ENCODE assay signal across 8 cellular contexts in the genomic region with DNA sequence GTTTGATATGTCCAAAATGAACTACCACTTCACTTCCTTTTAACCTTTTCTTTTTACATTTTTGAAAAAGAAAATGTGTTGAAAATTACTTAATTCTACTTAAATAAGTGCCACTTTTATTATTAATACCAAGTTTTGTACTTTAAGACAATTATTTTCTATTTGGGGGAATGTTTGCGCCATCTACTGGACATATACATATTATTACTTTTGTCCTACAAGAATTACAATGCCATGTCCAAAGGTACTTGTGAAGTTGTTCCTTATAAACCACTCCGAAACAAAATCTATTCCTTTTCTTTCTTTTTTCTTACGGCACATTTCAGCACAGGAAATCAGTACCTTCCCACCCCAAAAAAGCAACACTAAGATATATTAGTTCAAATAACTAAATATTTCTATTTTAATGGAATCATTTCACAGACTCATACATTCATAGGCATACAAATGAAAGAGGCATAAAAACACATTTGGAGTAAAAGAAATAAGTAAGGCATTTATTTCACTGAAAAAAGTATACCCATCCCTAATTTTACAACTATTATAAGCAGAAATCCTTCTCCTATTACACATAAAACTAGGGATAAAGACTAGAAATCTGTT.
DNase-seq lines count a peak whose midpoint lies in the region; ATAC-seq, FAIRE-seq and TF ChIP-seq lines count a peak whose summit lies in the region.

No MANE protein-coding gene starts in this region.

- TF ChIP-seq CTCF in D721Med (IDR thresholded peaks at IDR 0.05; ENCODE audit: insufficient read depth, missing control alignments) (peak; percentile 61), esophagus squamous epithelium (IDR thresholded peaks at IDR 0.05) (peak in 5 of 6 experiments; percentile 5 to 54 (median 41)), psoas muscle (IDR thresholded peaks at IDR 0.05) (peak; percentile 52)

- TF ChIP-seq POLR2A in esophagus squamous epithelium (IDR thresholded peaks at IDR 0.05), result no peak

- 9 to 13% methylated on average over 3 of the region's 3 CpGs for WGBS in esophagus squamous epithelium, 2 donors
- 24 to 27% (median 26%) methylated on average over 3 of the region's 3 CpGs for WGBS in psoas muscle, 3 donors

- H3K4me1 ChIP-seq in esophagus squamous epithelium (no peaks in the 10 kb centered on the region), psoas muscle (no peaks in the 10 kb centered on the region)

- intact Hi-C loops in esophagus squamous epithelium (cut with DNase I), result loop anchor here (5.0 kb wide), 1 partner anchor 312 kb away; no protein-coding TSS in a partner anchor
- intact Hi-C loops in psoas muscle (cut with DNase I), result loop anchor here (5.0 kb wide), 2 partner anchors 307 to 437 kb away; no protein-coding TSS in a partner anchor

- H3K27ac ChIP-seq in esophagus squamous epithelium, result no peak overlapping the region
- no peak overlapping the region for H3K27ac ChIP-seq in psoas muscle

- no peak for FAIRE-seq in D721Med (lab: Jason Lieb, UNC)

- no peaks in the 10 kb centered on the region for H3K36me3 ChIP-seq in esophagus squamous epithelium
- no peaks in the 10 kb centered on the region for H3K36me3 ChIP-seq in psoas muscle (ENCODE audit: insufficient read depth in 1 of 2, low read depth in 1 of 2)

- H3K9me3 ChIP-seq in esophagus squamous epithelium (no peaks in the 10 kb centered on the region), psoas muscle (no peaks in the 10 kb centered on the region)

- no peaks in the 10 kb centered on the region for H3K27me3 ChIP-seq in esophagus squamous epithelium
- no peaks in the 10 kb centered on the region for H3K27me3 ChIP-seq in psoas muscle (ENCODE audit: insufficient read depth in 3 of 3, low read length in 2 of 3)

- no peak overlapping the region for H3K4me3 ChIP-seq in esophagus squamous epithelium
- H3K4me3 ChIP-seq in psoas muscle, result no peak overlapping the region

- peak; percentile 51 for ATAC-seq in HG03354 (IDR thresholded peaks at IDR 0.05; ENCODE audit: poor library complexity, severe bottlenecking, unreplicated experiment)
- no peak for ATAC-seq in psoas muscle
- no peak for ATAC-seq in HG03280 (IDR thresholded peaks at IDR 0.05; ENCODE audit: unreplicated experiment)
- ATAC-seq in GM18867 (IDR thresholded peaks at IDR 0.05; ENCODE audit: unreplicated experiment), result no peak

- DNase-seq in D721Med (ENCODE audit: insufficient read length, low spot score) (no peak), OCI-M1 (lab: John Stamatoyannopoulos, UW) (peak; percentile 51), esophagus squamous epithelium (lab: John Stamatoyannopoulos, UW) (no peak), psoas muscle (no peak)
- no peak for DNase-seq in NK-92 treated with Interleukin-12 subunit alpha and Interleukin-12 subunit beta, amount 100 ng/mL, for 24 hours (lab: John Stamatoyannopoulos, UW)
